In genomic region chr5:89179761-89180160, GRCh38 we compare ENCODE assay signal across 28 cellular contexts.
"Had no signal": no experiment of that assay in that cellular context is flagged by ENCODE, and none has a peak within 500 bp of the region (broad histone marks: within the 10 kb centered on the region; RNA-seq: fewer than 3 reads in every experiment).

No MANE protein-coding gene starts in this region.

- DNase-seq: activated CD4-positive, alpha-beta memory T cell treated with anti-CD3 and anti-CD28 coated beads, Interleukin-2, amount 10 ng/mL, durations not matched to agents 7 days and 5 days; activated CD4-positive, alpha-beta T cell treated with anti-CD3 and anti-CD28 coated beads for 36 hours; activated CD4-positive, alpha-beta T cell treated with anti-CD3 and anti-CD28 coated beads, Interleukin-2, amount 10 ng/mL, durations not matched to agents 7 days and 5 days; activated CD4-positive, alpha-beta T cell treated with anti-CD3 and anti-CD28 coated beads, Interleukin-2, amount 50 U/mL, for 4 hours; activated CD4-positive, CD25-positive, alpha-beta regulatory T cell; activated CD4-positive, CD25-positive, alpha-beta regulatory T cell treated with anti-CD3 and anti-CD28 coated beads, Interleukin-2, amount 50 U/mL, for 72 hours; activated CD8-positive, alpha-beta memory T cell treated with anti-CD3 and anti-CD28 coated beads, Interleukin-2, amount 50 U/mL, for 48 hours; activated effector memory CD4-positive, alpha-beta T cell treated with Interleukin-2 at 50 U/mL for 16 hours; activated gamma-delta T cell treated with Interleukin-2 at 50 U/mL for 16 hours; activated naive CD4-positive, alpha-beta T cell treated with anti-CD3 and anti-CD28 coated beads, Interleukin-2, amount 50 U/mL, for 16 hours; activated naive CD4-positive, alpha-beta T cell treated with Interleukin-2 at 50 U/mL for 16 hours; activated T-cell treated with anti-CD3 and anti-CD28 coated beads for 4 hours; activated T-cell treated with anti-CD3 and anti-CD28 coated beads, Interleukin-2, amount 50 U/mL, for 4 hours; adrenal gland; amygdala; aorta; body of pancreas; caudate nucleus; cortex of kidney; dermis blood vessel endothelial cell; effector CD4-positive, alpha-beta T cell; effector memory CD8-positive, alpha-beta T cell; erythroblast; foreskin fibroblast; head of caudate nucleus; T-helper 2 cell had no signal

- H3K27me3 ChIP-seq: adrenal gland, body of pancreas, esophagus muscularis mucosa had no signal

- H3K36me3 ChIP-seq: adrenal gland, esophagus muscularis mucosa had no signal

- H3K27ac ChIP-seq: adrenal gland, body of pancreas, esophagus muscularis mucosa had no signal

- H3K4me3 ChIP-seq: adrenal gland, body of pancreas, esophagus muscularis mucosa had no signal

- H3K9me3 ChIP-seq: adrenal gland, body of pancreas, esophagus muscularis mucosa had no signal

- H3K4me1 ChIP-seq: adrenal gland, body of pancreas, esophagus muscularis mucosa had no signal

- ATAC-seq: activated CD4-positive, alpha-beta T cell treated with anti-CD3 and anti-CD28 coated beads for 36 hours; activated T-cell treated with anti-CD3 and anti-CD28 coated beads, Interleukin-2, amount 50 U/mL, for 4 hours; activated T-helper 17 cell treated with anti-CD3 and anti-CD28 coated beads, Interleukin-2, amount 50 U/mL, for 72 hours; body of pancreas; effector memory CD8-positive, alpha-beta T cell had no signal
